ENCODE assay signal across 1 cellular context in genomic region chr5:87266914-87267573, GRCh38.
TF ChIP-seq lines count a peak whose summit lies in the region.

No MANE protein-coding gene starts in this region.

TF ChIP-seq in GM12878, 131 proteins besides CTCF, POLR2A, EP300 and RAD21 (continues in another document):
- TF ChIP-seq, protein P1, sequence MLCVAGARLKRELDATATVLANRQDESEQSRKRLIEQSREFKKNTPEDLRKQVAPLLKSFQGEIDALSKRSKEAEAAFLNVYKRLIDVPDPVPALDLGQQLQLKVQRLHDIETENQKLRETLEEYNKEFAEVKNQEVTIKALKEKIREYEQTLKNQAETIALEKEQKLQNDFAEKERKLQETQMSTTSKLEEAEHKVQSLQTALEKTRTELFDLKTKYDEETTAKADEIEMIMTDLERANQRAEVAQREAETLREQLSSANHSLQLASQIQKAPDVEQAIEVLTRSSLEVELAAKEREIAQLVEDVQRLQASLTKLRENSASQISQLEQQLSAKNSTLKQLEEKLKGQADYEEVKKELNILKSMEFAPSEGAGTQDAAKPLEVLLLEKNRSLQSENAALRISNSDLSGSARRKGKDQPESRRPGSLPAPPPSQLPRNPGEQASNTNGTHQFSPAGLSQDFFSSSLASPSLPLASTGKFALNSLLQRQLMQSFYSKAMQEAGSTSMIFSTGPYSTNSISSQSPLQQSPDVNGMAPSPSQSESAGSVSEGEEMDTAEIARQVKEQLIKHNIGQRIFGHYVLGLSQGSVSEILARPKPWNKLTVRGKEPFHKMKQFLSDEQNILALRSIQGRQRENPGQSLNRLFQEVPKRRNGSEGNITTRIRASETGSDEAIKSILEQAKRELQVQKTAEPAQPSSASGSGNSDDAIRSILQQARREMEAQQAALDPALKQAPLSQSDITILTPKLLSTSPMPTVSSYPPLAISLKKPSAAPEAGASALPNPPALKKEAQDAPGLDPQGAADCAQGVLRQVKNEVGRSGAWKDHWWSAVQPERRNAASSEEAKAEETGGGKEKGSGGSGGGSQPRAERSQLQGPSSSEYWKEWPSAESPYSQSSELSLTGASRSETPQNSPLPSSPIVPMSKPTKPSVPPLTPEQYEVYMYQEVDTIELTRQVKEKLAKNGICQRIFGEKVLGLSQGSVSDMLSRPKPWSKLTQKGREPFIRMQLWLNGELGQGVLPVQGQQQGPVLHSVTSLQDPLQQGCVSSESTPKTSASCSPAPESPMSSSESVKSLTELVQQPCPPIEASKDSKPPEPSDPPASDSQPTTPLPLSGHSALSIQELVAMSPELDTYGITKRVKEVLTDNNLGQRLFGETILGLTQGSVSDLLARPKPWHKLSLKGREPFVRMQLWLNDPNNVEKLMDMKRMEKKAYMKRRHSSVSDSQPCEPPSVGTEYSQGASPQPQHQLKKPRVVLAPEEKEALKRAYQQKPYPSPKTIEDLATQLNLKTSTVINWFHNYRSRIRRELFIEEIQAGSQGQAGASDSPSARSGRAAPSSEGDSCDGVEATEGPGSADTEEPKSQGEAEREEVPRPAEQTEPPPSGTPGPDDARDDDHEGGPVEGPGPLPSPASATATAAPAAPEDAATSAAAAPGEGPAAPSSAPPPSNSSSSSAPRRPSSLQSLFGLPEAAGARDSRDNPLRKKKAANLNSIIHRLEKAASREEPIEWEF (IDR thresholded peaks at IDR 0.05; ENCODE audit: insufficient replicate concordance, low read depth, low read length) = no peak
- 0 out of 2 replicates have a peak, but pooled peaks have one; percentile 5 for TF ChIP-seq DPF2 (IDR thresholded peaks at IDR 0.05)
- TF ChIP-seq HDGF (IDR thresholded peaks at IDR 0.05) = 0 out of 2 replicates have a peak, but pooled peaks have one; percentile 14
- no peak for TF ChIP-seq CHD2 (IDR thresholded peaks at IDR 0.05; ENCODE audit: borderline replicate concordance, low read depth, low read length)
- TF ChIP-seq USF2 (IDR thresholded peaks at IDR 0.05; ENCODE audit: borderline replicate concordance, low read depth, low read length) = no peak
- no peak for TF ChIP-seq RAD51 (IDR thresholded peaks at IDR 0.05)
- TF ChIP-seq PRDM15 (CRISPR knock-in tag; IDR thresholded peaks at IDR 0.05) = no peak
- TF ChIP-seq PAX5 (IDR thresholded peaks at IDR 0.05; ENCODE audit: borderline replicate concordance, low read depth, low read length) = no peak
- TF ChIP-seq HCFC1 (IDR thresholded peaks at IDR 0.05; ENCODE audit: low read length) = no peak
- no peak for TF ChIP-seq MXI1 (IDR thresholded peaks at IDR 0.05; ENCODE audit: low read depth, low read length)
- no peak for TF ChIP-seq ZNF384 (IDR thresholded peaks at IDR 0.05; ENCODE audit: borderline replicate concordance, low read depth, low read length)
- TF ChIP-seq BRCA1 (IDR thresholded peaks at IDR 0.05; ENCODE audit: low read depth, low read length) = no peak
- TF ChIP-seq YY1 (IDR thresholded peaks at IDR 0.05; ENCODE audit: low read depth, low read length) = no peak
- TF ChIP-seq ATF7 (IDR thresholded peaks at IDR 0.05; ENCODE audit: low read depth) = no peak
- no peak for TF ChIP-seq NR2C2 (IDR thresholded peaks at IDR 0.05; ENCODE audit: borderline replicate concordance, control insufficient read depth, insufficient read length, low read depth)
- TF ChIP-seq NR2F1 (conservative IDR thresholded peaks at IDR 0.05) = no peak
- TF ChIP-seq MTA2 (IDR thresholded peaks at IDR 0.05; ENCODE audit: low read depth) = no peak
- no peak for TF ChIP-seq NR2C1 (IDR thresholded peaks at IDR 0.05)
- no peak for TF ChIP-seq NFYA (IDR thresholded peaks at IDR 0.05; ENCODE audit: borderline replicate concordance, low read depth, low read length)
- no peak for TF ChIP-seq PAX8 (IDR thresholded peaks at IDR 0.05)
- no peak for TF ChIP-seq IRF3 (IDR thresholded peaks at IDR 0.05)
- TF ChIP-seq CREM (IDR thresholded peaks at IDR 0.05; ENCODE audit: low read depth) = peak; percentile 17; the same call in 1 of the 2 replicates
- TF ChIP-seq TCF12 (IDR thresholded peaks at IDR 0.05; ENCODE audit: low read depth, low read length) = no peak
- TF ChIP-seq YBX1 (IDR thresholded peaks at IDR 0.05) = no peak
- TF ChIP-seq NRF1 (conservative IDR thresholded peaks at IDR 0.05; ENCODE audit: low read depth, low read length) = no peak
- TF ChIP-seq MYC (IDR thresholded peaks at IDR 0.05; ENCODE audit: insufficient read depth, insufficient read length, insufficient replicate concordance, low read length, severe bottlenecking) = no peak
- TF ChIP-seq MEF2A (IDR thresholded peaks at IDR 0.05; ENCODE audit: insufficient read depth, low read depth, low read length) = 0 out of 2 replicates have a peak, but pooled peaks have one; percentile 1
- TF ChIP-seq TCF7 (IDR thresholded peaks at IDR 0.05; ENCODE audit: borderline replicate concordance) = no peak
- 0 out of 2 replicates have a peak, but pooled peaks have one; percentile 62 for TF ChIP-seq ZBED1 (IDR thresholded peaks at IDR 0.05; ENCODE audit: borderline replicate concordance)
- no peak for TF ChIP-seq SREBF1 (IDR thresholded peaks at IDR 0.05; ENCODE audit: low read length)
- no peak for TF ChIP-seq HDAC2 (IDR thresholded peaks at IDR 0.05)
- no peak for TF ChIP-seq EZH2 (IDR thresholded peaks at IDR 0.05; ENCODE audit: borderline replicate concordance, control insufficient read depth, low read depth, low read length)
- TF ChIP-seq GABPA (IDR thresholded peaks at IDR 0.05; ENCODE audit: low read depth) = 0 out of 2 replicates have a peak, but pooled peaks have one; percentile 24
- TF ChIP-seq WRNIP1 (IDR thresholded peaks at IDR 0.05; ENCODE audit: borderline replicate concordance, low read depth, low read length) = no peak
- TF ChIP-seq ATF2 (IDR thresholded peaks at IDR 0.05; ENCODE audit: low read length) = no peak
- TF ChIP-seq MEF2B (IDR thresholded peaks at IDR 0.05; ENCODE audit: partially characterized antibody, poor library complexity, severe bottlenecking) = no peak
- TF ChIP-seq SMAD1 (IDR thresholded peaks at IDR 0.05; ENCODE audit: low read depth, partially characterized antibody) = no peak
- TF ChIP-seq IKZF2 (IDR thresholded peaks at IDR 0.05) = no peak
- no peak for TF ChIP-seq JUNB (IDR thresholded peaks at IDR 0.05)
- no peak for TF ChIP-seq SREBF2 (IDR thresholded peaks at IDR 0.05; ENCODE audit: low read length)
- TF ChIP-seq SPI1 (IDR thresholded peaks at IDR 0.05; ENCODE audit: borderline replicate concordance, insufficient read depth, low read depth, low read length) = no peak
- TF ChIP-seq NFXL1 (IDR thresholded peaks at IDR 0.05; ENCODE audit: borderline replicate concordance) = no peak
- TF ChIP-seq CHD4 (IDR thresholded peaks at IDR 0.05) = no peak
- TF ChIP-seq KLF5 (IDR thresholded peaks at IDR 0.05; ENCODE audit: partially characterized antibody) = no peak
- no peak for TF ChIP-seq IRF4 (IDR thresholded peaks at IDR 0.05; ENCODE audit: low read depth, low read length)
- no peak for TF ChIP-seq RFX5 (IDR thresholded peaks at IDR 0.05; ENCODE audit: low read depth, low read length)
- TF ChIP-seq RELA (IDR thresholded peaks at IDR 0.05; ENCODE audit: borderline replicate concordance, partially characterized antibody) = no peak
- no peak for TF ChIP-seq BHLHE40 (IDR thresholded peaks at IDR 0.05; ENCODE audit: borderline replicate concordance in 1 of 2, low read depth in 2 of 2, low read length in 1 of 2)
- TF ChIP-seq, protein P2, sequence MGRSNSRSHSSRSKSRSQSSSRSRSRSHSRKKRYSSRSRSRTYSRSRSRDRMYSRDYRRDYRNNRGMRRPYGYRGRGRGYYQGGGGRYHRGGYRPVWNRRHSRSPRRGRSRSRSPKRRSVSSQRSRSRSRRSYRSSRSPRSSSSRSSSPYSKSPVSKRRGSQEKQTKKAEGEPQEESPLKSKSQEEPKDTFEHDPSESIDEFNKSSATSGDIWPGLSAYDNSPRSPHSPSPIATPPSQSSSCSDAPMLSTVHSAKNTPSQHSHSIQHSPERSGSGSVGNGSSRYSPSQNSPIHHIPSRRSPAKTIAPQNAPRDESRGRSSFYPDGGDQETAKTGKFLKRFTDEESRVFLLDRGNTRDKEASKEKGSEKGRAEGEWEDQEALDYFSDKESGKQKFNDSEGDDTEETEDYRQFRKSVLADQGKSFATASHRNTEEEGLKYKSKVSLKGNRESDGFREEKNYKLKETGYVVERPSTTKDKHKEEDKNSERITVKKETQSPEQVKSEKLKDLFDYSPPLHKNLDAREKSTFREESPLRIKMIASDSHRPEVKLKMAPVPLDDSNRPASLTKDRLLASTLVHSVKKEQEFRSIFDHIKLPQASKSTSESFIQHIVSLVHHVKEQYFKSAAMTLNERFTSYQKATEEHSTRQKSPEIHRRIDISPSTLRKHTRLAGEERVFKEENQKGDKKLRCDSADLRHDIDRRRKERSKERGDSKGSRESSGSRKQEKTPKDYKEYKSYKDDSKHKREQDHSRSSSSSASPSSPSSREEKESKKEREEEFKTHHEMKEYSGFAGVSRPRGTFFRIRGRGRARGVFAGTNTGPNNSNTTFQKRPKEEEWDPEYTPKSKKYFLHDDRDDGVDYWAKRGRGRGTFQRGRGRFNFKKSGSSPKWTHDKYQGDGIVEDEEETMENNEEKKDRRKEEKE (IDR thresholded peaks at IDR 0.05) = no peak
- no peak; the same call in 1 of the 2 replicates for TF ChIP-seq POLR2AphosphoS5 (IDR thresholded peaks at IDR 0.05; ENCODE audit: low read length)
- no peak for TF ChIP-seq CBFB (IDR thresholded peaks at IDR 0.05; ENCODE audit: low read depth)
- no peak for TF ChIP-seq ZBTB4 (CRISPR knock-in tag; IDR thresholded peaks at IDR 0.05)
- TF ChIP-seq FOS (IDR thresholded peaks at IDR 0.05; ENCODE audit: borderline replicate concordance, extremely low read depth, insufficient read length) = no peak
- no peak for TF ChIP-seq ZNF24 (IDR thresholded peaks at IDR 0.05)
